Comparison of ENCODE assay signal across 22 cellular contexts in the genomic region with DNA sequence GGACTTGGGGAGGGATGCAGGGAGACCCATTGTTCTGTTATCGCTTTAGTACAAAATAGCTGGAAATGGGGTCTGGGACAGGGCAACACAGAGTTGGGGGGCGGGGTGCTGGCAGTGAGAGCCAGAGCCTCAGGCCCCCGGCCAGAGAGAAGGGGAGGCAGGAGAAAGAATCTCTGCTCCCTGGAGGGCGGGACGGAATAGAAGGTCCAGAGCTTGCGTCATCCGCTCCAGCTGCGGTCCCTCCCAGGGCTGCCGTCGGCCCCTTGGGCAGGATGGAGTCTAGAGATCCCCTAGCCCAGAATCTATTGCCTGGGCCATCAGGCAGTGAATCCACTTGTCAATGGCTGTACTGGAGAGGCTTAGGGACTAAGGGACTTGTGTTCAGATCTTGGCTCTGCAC. TPM values are rescaled to one million over a fixed set of nuclear protein-coding genes. Genes with fewer than 3 reads are reported as not detected.
A peak's percentile ranks its signal among the peaks of the same experiment; 100 is the strongest.
DNase-seq lines count a peak whose midpoint lies in the region; ATAC-seq, FAIRE-seq and TF ChIP-seq lines count a peak whose summit lies in the region.
"Had no signal": no experiment of that assay in that cellular context is flagged by ENCODE, and none has a peak within 500 bp of the region (broad histone marks: within the 10 kb centered on the region; RNA-seq: fewer than 3 reads in every experiment).

No MANE protein-coding gene starts in this region.

- H3K14ac ChIP-seq in neuronal stem cell (ENCODE audit: low read length): no peak overlapping the region

- peak overlapping the region; percentile 62 for H3K18ac ChIP-seq in neuronal stem cell (ENCODE audit: low read length)

- no peaks in the 10 kb centered on the region for H3K27me3 ChIP-seq in liver (ENCODE audit: control insufficient read depth in 4 of 4, insufficient read depth in 4 of 4, low read length in 3 of 4)
- H3K27me3 ChIP-seq in HepG2 (ENCODE audit: control insufficient read depth in 1 of 2, insufficient read depth in 2 of 2, low read length in 2 of 2): peaks cover 4 to 33% of the 10 kb centered on the region in 2 experiments; a peak in 4 of 5 replicates
- H3K27me3 ChIP-seq in left ventricle myocardium inferior (ENCODE audit: low read depth): no peaks in the 10 kb centered on the region
- no peaks in the 10 kb centered on the region for H3K27me3 ChIP-seq in neuronal stem cell (ENCODE audit: control insufficient read depth in 3 of 3, insufficient read depth in 3 of 3, low read depth in 1 of 3, low read length in 3 of 3)
- H3K27me3 ChIP-seq: ascending aorta, upper lobe of right lung had no signal

- CTCF ChIA-PET in HepG2 (lab: Yijun Ruan, JAX; ENCODE audit: low intra/inter-chr PET ratio, low total read pairs): no interaction called here

- H3K9me3 ChIP-seq in liver (ENCODE audit: control insufficient read depth in 4 of 4, low read length in 3 of 4) (no peaks in the 10 kb centered on the region), HepG2 (ENCODE audit: low read length) (no peaks in the 10 kb centered on the region), left ventricle myocardium inferior (replicated peaks) (no peaks in the 10 kb centered on the region), neuronal stem cell (replicated peaks in 1 of 2; ENCODE audit: control insufficient read depth in 2 of 2, insufficient read depth in 1 of 2, low read depth in 1 of 2, low read length in 2 of 2) (no peaks in the 10 kb centered on the region)
- H3K9me3 ChIP-seq: ascending aorta, upper lobe of right lung had no signal

- no peak overlapping the region for H2BK120ac ChIP-seq in neuronal stem cell (ENCODE audit: low read depth, low read length)

- intact Hi-C loops in HepG2 (cut with micrococcal nuclease; ENCODE audit: unreplicated experiment) (no loop called here), left ventricle myocardium inferior (cut with micrococcal nuclease) (no loop called here)

- H3K4ac ChIP-seq in neuronal stem cell (ENCODE audit: low read length): no peak overlapping the region

- H3K4me2 ChIP-seq in HepG2 (ENCODE audit: low read depth, low read length) (no peak overlapping the region), neuronal stem cell (ENCODE audit: insufficient read depth, low read length, poor library complexity, severe bottlenecking) (no peak overlapping the region)

- no peak for TF ChIP-seq POLR2A in HepG2 (IDR thresholded peaks at IDR 0.05; ENCODE audit: insufficient read depth in 1 of 2, low read depth in 2 of 2, low read length in 2 of 2)

- H3K36me3 ChIP-seq in liver (ENCODE audit: control insufficient read depth in 4 of 4, insufficient read depth in 3 of 4, low read depth in 1 of 4, low read length in 3 of 4) (no peaks in the 10 kb centered on the region), HepG2 (replicated peaks in 1 of 2; ENCODE audit: control insufficient read depth in 1 of 2, insufficient read depth in 2 of 2, low read length in 2 of 2) (no peaks in the 10 kb centered on the region), left ventricle myocardium inferior (no peaks in the 10 kb centered on the region), neuronal stem cell (replicated peaks in 1 of 2; ENCODE audit: control insufficient read depth in 2 of 2, insufficient read depth in 2 of 2, low read length in 2 of 2) (peaks cover 0 to 16% of the 10 kb centered on the region in 2 donors)
- H3K36me3 ChIP-seq: ascending aorta, upper lobe of right lung had no signal

- no peak overlapping the region for H4K8ac ChIP-seq in neuronal stem cell (ENCODE audit: low read depth, low read length)

- peaks cover 0 to 8% (median 5%) of the 10 kb centered on the region in 4 donors for H3K4me1 ChIP-seq in liver (ENCODE audit: control insufficient read depth in 4 of 4, insufficient read depth in 4 of 4, low read length in 3 of 4)
- H3K4me1 ChIP-seq in HepG2 (ENCODE audit: insufficient read depth, low read length): no peaks in the 10 kb centered on the region
- H3K4me1 ChIP-seq in left ventricle myocardium inferior: peaks cover 97% of the 10 kb centered on the region
- peaks cover 5 to 53% of the 10 kb centered on the region in 2 donors for H3K4me1 ChIP-seq in neuronal stem cell (ENCODE audit: control insufficient read depth in 2 of 2, insufficient read depth in 1 of 2, low read depth in 1 of 2, low read length in 2 of 2)

- ATAC-seq in HepG2: no peak
- ATAC-seq in HG03460 (IDR thresholded peaks at IDR 0.05; ENCODE audit: unreplicated experiment): no peak
- ATAC-seq: activated naive CD4-positive, alpha-beta T cell treated with anti-CD3 and anti-CD28 coated beads, Interleukin-2, amount 50 U/mL, for 72 hours; activated T-cell treated with anti-CD3 and anti-CD28 coated beads, Interleukin-2, amount 50 U/mL, for 72 hours; Panc1; upper lobe of right lung had no signal

- no peak for FAIRE-seq in HepG2 (lab: Jason Lieb, UNC)

- H3K9ac ChIP-seq in liver (ENCODE audit: low read depth in 1 of 2, low read length in 2 of 2): no peak overlapping the region
- no peak overlapping the region for H3K9ac ChIP-seq in HepG2 (ENCODE audit: insufficient read depth, low read depth, low read length)
- H3K9ac ChIP-seq in neuronal stem cell (ENCODE audit: low read depth, low read length, poor library complexity): no peak overlapping the region

- no peak for DNase-seq in HepG2 (ENCODE audit: low spot score)
- DNase-seq in left ventricle myocardium inferior: peak; percentile 80
- DNase-seq in neuronal stem cell (ENCODE audit: low spot score): no peak
- no peak for DNase-seq in activated naive CD4-positive, alpha-beta T cell treated with Interleukin-2 at 50 U/mL for 16 hours
- DNase-seq in activated CD4-positive, alpha-beta T cell treated with anti-CD3 and anti-CD28 coated beads, Interleukin-2, amount 50 U/mL, for 4 hours: no peak
- DNase-seq in midbrain (lab: John Stamatoyannopoulos, UW): no peak
- DNase-seq: 8988T; activated T-cell treated with anti-CD3 and anti-CD28 coated beads, Interleukin-2, amount 50 U/mL, for 72 hours; CD8-positive, alpha-beta memory T cell; central memory CD4-positive, alpha-beta T cell; DMS153; IMR-90; mammary epithelial cell; NCI-H1092 treated with DMSO at 0.1 percent for 48 hours; NCI-H187 treated with DMSO at 0.1 percent for 48 hours; stimulated activated CD8-positive, alpha-beta memory T cell treated with anti-CD3 and anti-CD28 coated beads, Interleukin-4, amount 100 ng/mL, for 48 hours; upper lobe of right lung had no signal

- BruUV-seq in HepG2 (replicated peaks; lab: Mats Ljungman, UMichigan): no TSS peak

- no peak overlapping the region for H2BK5ac ChIP-seq in neuronal stem cell (ENCODE audit: low read length)

- WGBS in liver: 86% methylated on average over 10 of the region's 10 CpGs
- 27% methylated on average over 5 of the region's 10 CpGs for WGBS in HepG2 (ENCODE audit: low lambda C conversion rate)
- WGBS in neuronal stem cell (ENCODE audit: extremely low coverage in 2 of 2, insufficient read length in 2 of 2, insufficient replicate concordance in 1 of 2), 2 donors: no CpG with 5 or more reads among the region's 10 CpGs

- no peak overlapping the region for H2AK5ac ChIP-seq in neuronal stem cell (ENCODE audit: low read depth, low read length)

- no peaks in the 10 kb centered on the region for H4K20me1 ChIP-seq in HepG2 (ENCODE audit: insufficient read depth, low read length)

- no peak overlapping the region for H2BK15ac ChIP-seq in neuronal stem cell (ENCODE audit: low read length)

- in situ Hi-C loops in HepG2 (cut with HindIII; ENCODE audit: extremely low pct_ligation_motif_present, low pct_unique_long_range_greater_than_20kb): no loop called here

- POLR2A ChIA-PET in HepG2 (lab: Yijun Ruan, JAX): no interaction called here

- H2AFZ ChIP-seq in HepG2 (ENCODE audit: low read length) (no peak overlapping the region), neuronal stem cell (ENCODE audit: low read length) (no peak overlapping the region)

- TF ChIP-seq EP300 in HepG2 (IDR thresholded peaks at IDR 0.05; ENCODE audit: low read depth in 2 of 2, low read length in 2 of 2) (no peak), HepG2 (CRISPR knock-in tag; IDR thresholded peaks at IDR 0.05; ENCODE audit: borderline replicate concordance) (no peak)

- no peak for TF ChIP-seq RAD21 in liver (IDR thresholded peaks at IDR 0.05)
- TF ChIP-seq RAD21 in HepG2 (CRISPR knock-in tag; IDR thresholded peaks at IDR 0.05): no peak

- H3K4me3 ChIP-seq in liver (ENCODE audit: low read depth in 1 of 3, low read length in 3 of 3) (no peak overlapping the region), HepG2 (replicated peaks in 1 of 3; ENCODE audit: insufficient read depth in 1 of 3, low read depth in 2 of 3, low read length in 3 of 3) (no peak overlapping the region), left ventricle myocardium inferior (peak overlapping the region; percentile 26), neuronal stem cell (ENCODE audit: low read length in 2 of 2) (no peak overlapping the region)
- H3K4me3 ChIP-seq: ascending aorta, upper lobe of right lung had no signal

- TF ChIP-seq CTCF in liver (IDR thresholded peaks at IDR 0.05; ENCODE audit: low read depth, low read length, missing input control) (no peak), HepG2 (CRISPR knock-in tag; IDR thresholded peaks at IDR 0.05) (no peak), left ventricle myocardium inferior (IDR thresholded peaks at IDR 0.05; ENCODE audit: borderline replicate concordance) (no peak)

- H2BK12ac ChIP-seq in neuronal stem cell (ENCODE audit: low read length): no peak overlapping the region

- H3K23ac ChIP-seq in neuronal stem cell (ENCODE audit: low read depth, low read length, poor library complexity): no peak overlapping the region

- peak overlapping the region; percentile 38 to 44 for H3K27ac ChIP-seq in liver (ENCODE audit: low read depth in 1 of 2, low read length in 2 of 2)
- H3K27ac ChIP-seq in HepG2 (ENCODE audit: extremely low read length, insufficient read depth, low read length): no peak overlapping the region
- peak overlapping the region; percentile 89 for H3K27ac ChIP-seq in left ventricle myocardium inferior (replicated peaks)
- no peak overlapping the region for H3K27ac ChIP-seq in neuronal stem cell (replicated peaks; ENCODE audit: low read length)
- H3K27ac ChIP-seq: upper lobe of right lung had no signal

- no peak overlapping the region for H4K91ac ChIP-seq in neuronal stem cell (ENCODE audit: low read depth, low read length, poor library complexity)

- no peaks in the 10 kb centered on the region for H3K79me2 ChIP-seq in HepG2 (ENCODE audit: insufficient read depth, low read length)

- peaks cover 44% of the 10 kb centered on the region for H3K79me1 ChIP-seq in neuronal stem cell (ENCODE audit: low read depth, low read length)

RNA-seq across cellular contexts. Expression of a gene that starts 5.0 kb away (rescaled TPM):
- total RNA-seq in liver (1 to 10 TPM; 7.7 to 9.0 TPM), HepG2 (2016; rRNA removed; fragmentation: Illumina TruSeq; extraction: Trizol) (not detected in 2 replicates), left ventricle myocardium inferior (39.4 TPM)
- polyA plus RNA-seq in liver (10 to 100 TPM in 1 of 2 donors, 1 to 10 TPM in 1; 3.6 to 16.0 TPM), HepG2 (2011; rRNA removed) (not detected in 2 replicates)
- total RNA-seq in HepG2 (2016; cell fraction: cytosol; rRNA removed; fragmentation: Illumina TruSeq; extraction: Trizol; ENCODE audit: low read depth): not detected in 2 replicates
- not detected in 2 replicates for total RNA-seq in HepG2 (2016; cell fraction: insoluble cytoplasmic fraction; rRNA removed; fragmentation: Illumina TruSeq; extraction: Trizol)
- not detected in 2 replicates for total RNA-seq in HepG2 (2016; cell fraction: membrane; rRNA removed; fragmentation: Illumina TruSeq; extraction: Trizol)
- total RNA-seq in HepG2 (2016; cell fraction: nucleus; rRNA removed; fragmentation: Illumina TruSeq; extraction: Trizol): not detected in 2 replicates
- not detected in 2 replicates for polyA plus RNA-seq in HepG2 (2011; cell fraction: cytosol; rRNA removed)
- not detected in 2 replicates for polyA plus RNA-seq in HepG2 (2011; cell fraction: nucleus; rRNA removed)
- not detected in 2 replicates for polyA plus RNA-seq in HepG2 (2012)
- not detected in 2 replicates for polyA plus RNA-seq in HepG2 (2016; cell fraction: cytosol; fragmentation: Illumina TruSeq; extraction: Trizol; ENCODE audit: low read depth)
- polyA plus RNA-seq in HepG2 (2016; cell fraction: insoluble cytoplasmic fraction; fragmentation: Illumina TruSeq; extraction: Trizol; ENCODE audit: low read depth): not detected in 2 replicates
- polyA plus RNA-seq in HepG2 (2016; cell fraction: membrane; fragmentation: Illumina TruSeq; extraction: Trizol; ENCODE audit: low read depth): not detected in 2 replicates
- polyA plus RNA-seq in HepG2 (2016; cell fraction: nucleus; fragmentation: Illumina TruSeq; extraction: Trizol; ENCODE audit: insufficient read depth, low read depth): not detected in 2 replicates
- polyA minus RNA-seq in HepG2 (2011; rRNA and poly(A)+ RNA removed; ENCODE audit: low replicate concordance): 1.0 TPM in 1 of 2 replicates, not detected in the other
- polyA minus RNA-seq in HepG2 (2011; cell fraction: cytosol; rRNA and poly(A)+ RNA removed): not detected in 2 replicates
- not detected in 2 replicates for polyA minus RNA-seq in HepG2 (2011; cell fraction: nucleus; rRNA and poly(A)+ RNA removed)
- 235 TPM for polyA plus RNA-seq in neuronal stem cell (2013, experiment 1 of 2)
- 227 TPM for polyA plus RNA-seq in neuronal stem cell (2013, experiment 2 of 2)

Comparison
In these comparisons a context has a peak if more than half of its experiments do, and no peak if none do; other contexts are left out.
1. H3K27ac ChIP-seq: peak in liver (2 of 2) and left ventricle myocardium inferior (single experiment); none in HepG2 (single experiment) and neuronal stem cell (single experiment).